ENCODE assay signal across 16 cellular contexts in the genomic region with DNA sequence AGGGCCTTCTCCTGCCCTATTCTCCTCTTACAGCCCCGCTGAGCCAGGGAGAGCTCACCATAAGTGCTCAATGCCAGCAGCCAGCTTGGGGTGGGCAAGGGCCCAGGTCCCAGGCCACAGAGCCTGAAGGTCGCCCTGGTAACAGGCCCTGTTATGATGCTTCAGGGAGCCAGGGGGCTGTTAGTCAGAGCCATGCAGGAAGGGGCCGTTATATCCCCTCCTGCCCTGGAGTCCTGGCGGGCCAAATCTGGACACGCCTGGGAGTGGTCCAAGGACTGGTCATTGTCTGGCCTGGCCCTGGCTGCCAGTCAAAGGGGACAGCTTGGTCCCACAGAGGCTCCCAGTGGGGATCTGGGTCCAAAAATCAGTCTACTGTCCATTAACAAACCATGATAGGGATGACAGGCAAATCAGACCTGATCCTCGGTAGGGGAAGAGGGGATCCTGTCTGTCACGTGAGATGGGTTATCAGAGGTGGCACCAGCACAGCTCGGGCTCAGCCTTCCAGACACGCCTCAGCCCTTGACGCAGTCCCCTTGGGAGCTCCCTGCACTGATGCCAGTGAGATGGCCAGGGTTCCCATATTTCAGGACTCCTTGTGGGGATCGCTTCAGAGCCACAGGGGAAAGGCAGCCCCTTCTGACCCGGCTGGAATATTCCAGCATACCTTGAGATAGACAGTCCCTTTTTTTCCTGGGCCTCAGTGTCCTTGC. TPM values are rescaled to one million over a fixed set of nuclear protein-coding genes. Genes with fewer than 3 reads are reported as not detected.
DNase-seq lines count a peak whose midpoint lies in the region; TF ChIP-seq lines count a peak whose summit lies in the region.
"Had no signal": no experiment of that assay in that cellular context is flagged by ENCODE, and none has a peak within 500 bp of the region (broad histone marks: within the 10 kb centered on the region; RNA-seq: fewer than 3 reads in every experiment).

No MANE protein-coding gene starts in this region.

- no peak overlapping the region for H3K4me3 Mint-ChIP-seq in type B pancreatic cell
- H3K4me3 Mint-ChIP-seq: central memory CD8-positive, alpha-beta T cell had no signal

- no peak overlapping the region for H3K27ac Mint-ChIP-seq in type B pancreatic cell
- H3K27ac Mint-ChIP-seq: activated T-helper 2 cell treated with anti-CD3 and anti-CD28 coated beads, Interferon-gamma antibody, Interleukin-2, Interleukin-4, amounts not matched to agents 10 μg/mL and 5 μg/mL and 100 μg/mL, durations not matched to agents 14 hours and 24 hours and 36 hours had no signal

- H3K9me3 ChIP-seq in mesodermal cell (ENCODE audit: control insufficient read depth, low read length), result peaks cover 4% of the 10 kb centered on the region
- H3K9me3 ChIP-seq in vagina, result no peaks in the 10 kb centered on the region
- H3K9me3 ChIP-seq: pancreas had no signal

- no peak for TF ChIP-seq POLR2A in vagina (IDR thresholded peaks at IDR 0.05)

- no peak for TF ChIP-seq CTCF in fibroblast of mammary gland (conservative IDR thresholded peaks at IDR 0.05; ENCODE audit: control insufficient read depth, insufficient read depth, low read depth, low read length)
- no peak for TF ChIP-seq CTCF in vagina (IDR thresholded peaks at IDR 0.05)
- TF ChIP-seq CTCF in type B pancreatic cell (conservative IDR thresholded peaks at IDR 0.05), result no peak

- H3K4me3 ChIP-seq in fibroblast of mammary gland (ENCODE audit: control insufficient read depth, low read depth, low read length) (no peak overlapping the region), mesodermal cell (ENCODE audit: extremely low read depth, insufficient read depth, low read length, poor library complexity, severe bottlenecking) (no peak overlapping the region), vagina (no peak overlapping the region)
- H3K4me3 ChIP-seq: pancreas had no signal

- peaks cover 7% of the 10 kb centered on the region for H3K9me3 Mint-ChIP-seq in type B pancreatic cell
- H3K9me3 Mint-ChIP-seq: activated T-helper 2 cell treated with anti-CD3 and anti-CD28 coated beads, Interferon-gamma antibody, Interleukin-2, Interleukin-4, amounts not matched to agents 10 μg/mL and 5 μg/mL and 100 μg/mL, durations not matched to agents 14 hours and 24 hours and 36 hours; central memory CD8-positive, alpha-beta T cell had no signal

- no peaks in the 10 kb centered on the region for H3K36me3 Mint-ChIP-seq in type B pancreatic cell

- no peaks in the 10 kb centered on the region for H3K4me1 Mint-ChIP-seq in type B pancreatic cell (ENCODE audit: unreplicated experiment)
- H3K4me1 Mint-ChIP-seq: central memory CD8-positive, alpha-beta T cell had no signal

- H3K27me3 Mint-ChIP-seq in type B pancreatic cell, result no peaks in the 10 kb centered on the region

- no peaks in the 10 kb centered on the region for H3K27me3 ChIP-seq in vagina
- H3K27me3 ChIP-seq: pancreas had no signal

- H3K36me3 ChIP-seq in mesodermal cell (ENCODE audit: control insufficient read depth, insufficient read depth, low read length) (no peaks in the 10 kb centered on the region), vagina (no peaks in the 10 kb centered on the region)
- H3K36me3 ChIP-seq: pancreas had no signal

- H3K4me1 ChIP-seq in mesodermal cell (ENCODE audit: control insufficient read depth, insufficient read depth, low read length, poor library complexity, severe bottlenecking), result peaks cover 33% of the 10 kb centered on the region
- H3K4me1 ChIP-seq in vagina, result peaks cover 46% of the 10 kb centered on the region
- H3K4me1 ChIP-seq: pancreas had no signal

- WGBS in mesodermal cell (ENCODE audit: insufficient coverage in 2 of 2), 2 experiments, result 91 to 92% methylated on average over 12 of the region's 12 CpGs

- intact Hi-C loops in vagina (cut with DNase I), result no loop called here

- H3K27ac ChIP-seq in mesodermal cell (ENCODE audit: low read depth, low read length, severe bottlenecking) (peak overlapping the region; percentile 66), vagina (peak overlapping the region; percentile 77)
- H3K27ac ChIP-seq: pancreas had no signal

- DNase-seq in activated CD8-positive, alpha-beta memory T cell treated with anti-CD3 and anti-CD28 coated beads, Interleukin-2, amount 50 U/mL, for 48 hours, result peak; percentile 35
- DNase-seq in activated CD8-positive, alpha-beta memory T cell treated with anti-CD3 and anti-CD28 coated beads for 24 hours, result no peak
- peak; percentile 38 for DNase-seq in fibroblast of mammary gland (ENCODE audit: low read depth)
- DNase-seq in vagina (ENCODE audit: extremely low spot score in 2 of 2), result no peak
- DNase-seq in UCSD-AML1 (lab: John Stamatoyannopoulos, UW; ENCODE audit: unreplicated experiment), result no peak
- DNase-seq in GOT3 (lab: John Stamatoyannopoulos, UW), result no peak
- DNase-seq in type B pancreatic cell (ENCODE audit: extremely low spot score, unreplicated experiment), result no peak
- DNase-seq: DMS153; KG1; mammary epithelial cell; NCI-H2029; stimulated activated CD4-positive, alpha-beta T cell treated with anti-CD3 and anti-CD28 coated beads, Interleukin-4, amount 100 ng/mL, for 4 hours had no signal

RNA-seq across cellular contexts. Expression of gene LRRC32, which starts 55.9 kb away (rescaled TPM):
- polyA plus RNA-seq in mesodermal cell (2013, experiment 1 of 2), result 96.7 TPM
- polyA plus RNA-seq in mesodermal cell (2013, experiment 2 of 2), result 105 TPM
- total RNA-seq in vagina, result 66.3 TPM
- total RNA-seq in type B pancreatic cell (ENCODE audit: low replicate concordance), result 4.3 and 5.4 TPM in 2 replicates
- polyA plus RNA-seq: mammary epithelial cell had no signal

Comparison
In these comparisons a context has a peak if more than half of its experiments do, and no peak if none do; other contexts are left out.
1. DNase-seq: peak in activated CD8-positive, alpha-beta memory T cell treated with anti-CD3 and anti-CD28 coated beads, Interleukin-2, amount 50 U/mL, for 48 hours (single experiment) and fibroblast of mammary gland (single experiment); none in activated CD8-positive, alpha-beta memory T cell treated with anti-CD3 and anti-CD28 coated beads for 24 hours (single experiment), vagina (0 of 2), UCSD-AML1 (single experiment), GOT3 (single experiment) and type B pancreatic cell (single experiment).
2. RNA of gene LRRC32, which starts 55.9 kb away (total RNA-seq): 66.3 TPM in vagina (single experiment); 4.3 to 5.4 TPM in type B pancreatic cell; every median in the first group is over 10 times any median in the second.